ENCODE assay signal across 27 cellular contexts in the genomic region with DNA sequence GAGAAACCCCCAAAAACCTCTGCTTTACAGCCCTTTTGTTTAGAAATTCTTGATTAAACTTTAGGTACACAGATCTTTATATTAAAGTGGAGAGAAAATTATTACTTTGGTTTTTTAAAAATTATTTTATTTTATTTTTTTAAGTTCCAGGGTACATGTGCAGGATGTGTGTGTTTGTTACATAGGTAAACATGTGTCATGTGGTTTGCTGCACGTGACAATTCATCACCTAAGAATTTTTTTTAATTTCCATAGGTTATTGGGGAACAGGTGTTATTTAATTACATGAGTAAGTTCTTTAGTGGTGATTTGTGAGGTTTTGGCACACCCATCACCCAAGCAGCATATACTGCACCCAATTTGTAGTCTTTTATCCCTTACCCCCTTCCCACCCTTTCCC.
"Had no signal": no experiment of that assay in that cellular context is flagged by ENCODE, and none has a peak within 500 bp of the region (broad histone marks: within the 10 kb centered on the region; RNA-seq: fewer than 3 reads in every experiment).

No MANE protein-coding gene starts in this region.

- FAIRE-seq: colon, endometrium, endothelial cell of umbilical vein had no signal

- ATAC-seq: effector memory CD8-positive, alpha-beta T cell; esophagus mucosa; foreskin keratinocyte; gastrocnemius medialis; gastroesophageal sphincter; heart left ventricle; heart right ventricle had no signal

- DNase-seq: colonic mucosa; cortex of kidney; dermis blood vessel endothelial cell; dorsolateral prefrontal cortex; effector CD4-positive, alpha-beta T cell; effector CD8-positive, alpha-beta T cell; effector memory CD4-positive, alpha-beta T cell; effector memory CD8-positive, alpha-beta T cell; endodermal cell; erythroblast; esophagus squamous epithelium; foreskin fibroblast; foreskin keratinocyte; foreskin melanocyte; gastrocnemius medialis; glutamatergic neuron; head of caudate nucleus; heart left ventricle; heart right ventricle had no signal

- H3K27ac ChIP-seq: colonic mucosa, coronary artery, dorsolateral prefrontal cortex, epithelial cell of prostate, esophagus muscularis mucosa, esophagus squamous epithelium, foreskin keratinocyte, gastrocnemius medialis, gastroesophageal sphincter, heart left ventricle, heart right ventricle had no signal

- H3K27me3 ChIP-seq: colonic mucosa, dorsolateral prefrontal cortex, esophagus muscularis mucosa, esophagus squamous epithelium, foreskin keratinocyte, gastrocnemius medialis, gastroesophageal sphincter, heart left ventricle, heart right ventricle had no signal

- H3K9me3 ChIP-seq: colonic mucosa, esophagus squamous epithelium, gastrocnemius medialis, gastroesophageal sphincter had no signal

- H3K36me3 ChIP-seq: colonic mucosa, esophagus muscularis mucosa, esophagus squamous epithelium, gastrocnemius medialis, gastroesophageal sphincter, heart left ventricle, heart right ventricle had no signal

- H3K4me3 ChIP-seq: colonic mucosa, coronary artery, dorsolateral prefrontal cortex, esophagus muscularis mucosa, esophagus squamous epithelium, gastrocnemius medialis, gastroesophageal sphincter, heart left ventricle, heart right ventricle had no signal

- H3K4me1 ChIP-seq: colonic mucosa, esophagus muscularis mucosa, esophagus squamous epithelium, foreskin keratinocyte, gastrocnemius medialis, gastroesophageal sphincter, heart left ventricle, heart right ventricle had no signal
